ENCODE assay signal across 8 cellular contexts in genomic region chr21:33542640-33543504, GRCh38. TPM values are rescaled to one million over a fixed set of nuclear protein-coding genes. Genes with fewer than 3 reads are reported as not detected.
DNase-seq lines count a peak whose midpoint lies in the region; ATAC-seq and TF ChIP-seq lines count a peak whose summit lies in the region.

TSS of gene SON (plus strand) at chr21:33543038. CDS start at chr21:33543093, 55 bp downstream.

- no peaks in the 10 kb centered on the region for H3K27me3 Mint-ChIP-seq in dendritic cell treated with granulocyte-macrophage colony-stimulating factor and Interleukin-4, amounts not matched to agents 40 ng/mL and 50 ng/mL, for 4 days

- peak within 1 kb of the TSS; percentile 99 for H3K27ac Mint-ChIP-seq in dendritic cell treated with granulocyte-macrophage colony-stimulating factor and Interleukin-4, amounts not matched to agents 40 ng/mL and 50 ng/mL, for 4 days

- no peak for TF ChIP-seq CTCF in C4-2B (conservative IDR thresholded peaks at IDR 0.05)

- ATAC-seq in GM19395 (IDR thresholded peaks at IDR 0.05; ENCODE audit: unreplicated experiment): peak; percentile 95
- peak; percentile 85 for ATAC-seq in HG03565 (IDR thresholded peaks at IDR 0.05; ENCODE audit: unreplicated experiment)
- ATAC-seq in left lobe of liver: peak; percentile 90

- H3K36me3 Mint-ChIP-seq in dendritic cell treated with granulocyte-macrophage colony-stimulating factor and Interleukin-4, amounts not matched to agents 40 ng/mL and 50 ng/mL, for 4 days (ENCODE audit: low read depth): peaks cover 62% of the 10 kb centered on the region

- peak within 1 kb of the TSS; percentile 90 for H3K4me3 Mint-ChIP-seq in dendritic cell treated with granulocyte-macrophage colony-stimulating factor and Interleukin-4, amounts not matched to agents 40 ng/mL and 50 ng/mL, for 4 days

- peak within 1 kb of the TSS; percentile 97 for H3K27ac ChIP-seq in C4-2B

- DNase-seq in NCI-H774 (lab: John Stamatoyannopoulos, UW) (peak; percentile 98), left lobe of liver (ENCODE audit: low spot score) (peak; percentile 99)
- DNase-seq in activated CD4-positive, alpha-beta T cell treated with anti-CD3 and anti-CD28 coated beads, Interleukin-2, amount 50 U/mL, for 4 hours: peak; percentile 95 to 97
- DNase-seq in stimulated activated CD4-positive, alpha-beta T cell treated with anti-CD3 and anti-CD28 coated beads, Interleukin-2, amount 100 ng/mL, for 4 hours (ENCODE audit: low read depth): peak; percentile 96

- no peaks in the 10 kb centered on the region for H3K9me3 Mint-ChIP-seq in dendritic cell treated with granulocyte-macrophage colony-stimulating factor and Interleukin-4, amounts not matched to agents 40 ng/mL and 50 ng/mL, for 4 days

- H3K4me1 Mint-ChIP-seq in dendritic cell treated with granulocyte-macrophage colony-stimulating factor and Interleukin-4, amounts not matched to agents 40 ng/mL and 50 ng/mL, for 4 days (ENCODE audit: low read depth): peaks cover 24% of the 10 kb centered on the region

- intact Hi-C loops in dendritic cell treated with granulocyte-macrophage colony-stimulating factor and Interleukin-4, amounts not matched to agents 40 ng/mL and 50 ng/mL, for 4 days (cut with micrococcal nuclease): loop anchor here (2.0 to 5.0 kb wide), 2 partner anchors 46 to 51 kb away; partner anchors contain the start of genes DNAJC28 and DONSON

RNA-seq across cellular contexts. Expression of gene SON, which starts in this region (rescaled TPM):
- total RNA-seq in left lobe of liver: 94.6 TPM

Comparison
In these comparisons a context has a peak if more than half of its experiments do, and no peak if none do; other contexts are left out.
1. Peak in every context shown above with its lines: DNase-seq, ATAC-seq and H3K27ac ChIP-seq.